ENCODE assay signal across 23 cellular contexts in the genomic region with DNA sequence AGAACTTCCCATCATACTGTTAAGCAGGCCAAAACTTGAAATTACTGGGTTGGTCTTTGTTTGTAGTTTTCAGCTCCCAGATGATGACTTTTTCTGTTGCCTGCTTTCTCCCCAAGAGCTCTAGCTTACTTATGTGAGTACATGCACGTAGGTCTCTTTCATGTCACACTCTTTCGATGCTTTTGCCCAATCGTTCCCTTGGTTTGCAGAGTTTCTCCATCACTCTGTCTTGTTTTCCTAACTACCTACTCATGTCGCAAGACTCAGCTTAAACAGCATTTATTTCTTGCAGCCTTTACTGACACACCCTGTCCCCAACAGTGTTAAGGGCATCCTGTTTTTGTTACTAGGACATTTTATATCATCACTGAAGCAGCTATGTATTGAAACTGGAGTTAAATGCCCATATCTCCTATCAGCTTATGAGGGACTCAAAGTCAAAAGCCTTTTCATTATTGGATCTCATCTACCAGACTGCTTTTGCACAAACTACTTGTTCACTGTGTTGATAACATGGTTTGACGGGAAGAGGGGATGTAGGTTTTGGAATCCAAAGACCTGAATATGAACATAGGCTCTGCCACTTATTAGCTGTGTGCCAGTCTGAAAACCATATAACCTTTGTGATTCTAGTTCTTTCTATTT. TPM values are rescaled to one million over a fixed set of nuclear protein-coding genes. Genes with fewer than 3 reads are reported as not detected.
"Had no signal": no experiment of that assay in that cellular context is flagged by ENCODE, and none has a peak within 500 bp of the region (broad histone marks: within the 10 kb centered on the region; RNA-seq: fewer than 3 reads in every experiment).

No MANE protein-coding gene starts in this region.

- H3K27me3 ChIP-seq: ascending aorta, breast epithelium, gastrocnemius medialis, heart left ventricle, ovary had no signal

- H3K9me3 ChIP-seq: ascending aorta, breast epithelium, gastrocnemius medialis, heart left ventricle, ovary, thoracic aorta had no signal

- H3K27ac ChIP-seq: ascending aorta, breast epithelium, epithelial cell of prostate, gastrocnemius medialis, heart left ventricle, ovary, thoracic aorta had no signal

- ATAC-seq: activated CD4-positive, CD25-positive, alpha-beta regulatory T cell treated with anti-CD3 and anti-CD28 coated beads, Interleukin-2, amount 50 U/mL, for 24 hours; activated CD8-positive, alpha-beta memory T cell treated with anti-CD3 and anti-CD28 coated beads, Interleukin-2, amount 10 ng/mL, durations not matched to agents 7 days and 5 days; activated naive CD8-positive, alpha-beta T cell treated with anti-CD3 and anti-CD28 coated beads, Interleukin-2, amount 50 U/mL, for 24 hours; gastrocnemius medialis; sciatic nerve had no signal

- DNase-seq: activated CD4-positive, alpha-beta T cell treated with anti-CD3 and anti-CD28 coated beads, Interleukin-2, amount 50 U/mL, for 4 hours; activated CD8-positive, alpha-beta memory T cell treated with anti-CD3 and anti-CD28 coated beads, Interleukin-2, amount 10 ng/mL, durations not matched to agents 7 days and 5 days; activated naive CD4-positive, alpha-beta T cell treated with anti-CD3 and anti-CD28 coated beads for 36 hours; activated naive CD8-positive, alpha-beta T cell treated with anti-CD3 and anti-CD28 coated beads, Interleukin-2, amount 50 U/mL, for 24 hours; activated T-cell treated with anti-CD3 and anti-CD28 coated beads, Interleukin-2, amount 50 U/mL, for 1 hour; gastrocnemius medialis; heart left ventricle; immature natural killer cell; ovary; stimulated activated CD4-positive, alpha-beta T cell treated with anti-CD3 and anti-CD28 coated beads, Interleukin-1b, Interleukin-23, amount 100 ng/mL, for 48 hours had no signal

- H3K36me3 ChIP-seq: breast epithelium, ovary had no signal

- H3K4me3 ChIP-seq: ascending aorta, breast epithelium, gastrocnemius medialis, heart left ventricle, lung, ovary, thoracic aorta had no signal

- H3K4me1 ChIP-seq: ascending aorta, breast epithelium, gastrocnemius medialis, heart left ventricle had no signal

RNA-seq across cellular contexts. Expression of a gene that starts 2.9 kb away (rescaled TPM):
- total RNA-seq: activated CD8-positive, alpha-beta memory T cell treated with anti-CD3 and anti-CD28 coated beads, Interleukin-2, amount 10 ng/mL, durations not matched to agents 7 days and 5 days; activated naive CD4-positive, alpha-beta T cell treated with anti-CD3 and anti-CD28 coated beads for 36 hours; activated T-helper 2 cell treated with anti-CD3 and anti-CD28 coated beads, Interferon-gamma antibody, Interleukin-2, Interleukin-4, amounts not matched to agents 10 μg/mL and 5 μg/mL and 100 μg/mL, durations not matched to agents 14 hours and 24 hours and 36 hours; ascending aorta; mesothelial cell of epicardium; neural crest cell; pulmonary artery endothelial cell; T-helper 2 cell treated with Interferon-gamma antibody and Interleukin-4, amounts not matched to agents 100 ng/mL and 5 ng/mL, for 36 hours; ureter had no signal
- polyA plus RNA-seq: immature natural killer cell had no signal
